19 cellular contexts compared by ENCODE assay signal in the genomic region with DNA sequence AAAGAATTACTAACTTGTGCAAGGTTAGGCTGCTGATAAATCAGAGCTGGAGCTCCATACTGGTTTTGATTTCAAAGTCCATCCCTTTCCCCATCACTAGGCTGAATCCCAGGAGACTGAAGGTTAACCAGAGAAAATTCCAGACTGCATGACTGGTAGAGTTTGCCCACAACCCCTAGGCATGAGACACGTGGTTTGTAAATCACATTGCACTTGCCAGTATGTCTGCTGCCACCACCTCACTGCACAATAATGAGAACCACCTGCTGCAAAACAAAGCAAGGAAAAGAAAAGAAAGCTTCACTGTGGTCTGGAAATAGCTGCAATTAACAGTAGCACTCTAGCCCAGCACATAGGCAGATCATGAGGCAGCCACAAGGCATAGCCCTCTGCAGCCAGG.
DNase-seq lines count a peak whose midpoint lies in the region; ATAC-seq, FAIRE-seq and TF ChIP-seq lines count a peak whose summit lies in the region.
"Had no signal": no experiment of that assay in that cellular context is flagged by ENCODE, and none has a peak within 500 bp of the region (broad histone marks: within the 10 kb centered on the region; RNA-seq: fewer than 3 reads in every experiment).

No MANE protein-coding gene starts in this region.

- peak in 2 of 3 experiments; percentile 22 to 77 for DNase-seq in NCI-H1417 (lab: John Stamatoyannopoulos, UW)
- no peak for DNase-seq in NCI-H1417 treated with DMSO at 0.1 percent for 48 hours (lab: John Stamatoyannopoulos, UW)
- peak; percentile 8 for DNase-seq in NCI-H748 treated with DMSO at 0.1 percent for 48 hours (lab: John Stamatoyannopoulos, UW)
- DNase-seq in fibroblast of mammary gland (ENCODE audit: low read depth): peak; percentile 71
- peak; percentile 12 for DNase-seq in urothelium cell line (ENCODE audit: low spot score)
- no peak for DNase-seq in CD1c-positive myeloid dendritic cell (ENCODE audit: extremely low spot score)
- no peak for DNase-seq in superior temporal gyrus (ENCODE audit: extremely low spot score)
- DNase-seq: 8988T, Caco-2, DMS53, KBM-7, NCI-H1048, NCI-H187 treated with DMSO at 0.1 percent for 48 hours, NCI-H2171, Peyer's patch, SHP77 had no signal

- no peak overlapping the region for H3K4me3 ChIP-seq in fibroblast of mammary gland (ENCODE audit: control insufficient read depth, low read depth, low read length)
- H3K4me3 ChIP-seq: Peyer's patch had no signal

- TF ChIP-seq CTCF in fibroblast of mammary gland (conservative IDR thresholded peaks at IDR 0.05; ENCODE audit: control insufficient read depth, insufficient read depth, low read depth, low read length): no peak

- no peak for ATAC-seq in HG03354 (IDR thresholded peaks at IDR 0.05; ENCODE audit: poor library complexity, severe bottlenecking, unreplicated experiment)

- no peak for FAIRE-seq in urothelium cell line (lab: Jason Lieb, UNC)
- FAIRE-seq: G401.6, H54 had no signal

Comparison
In these comparisons a context has a peak if more than half of its experiments do, and no peak if none do; other contexts are left out.
1. DNase-seq: peak in NCI-H1417 (2 of 3), NCI-H748 treated with DMSO at 0.1 percent for 48 hours (single experiment), fibroblast of mammary gland (single experiment) and urothelium cell line (single experiment); none in NCI-H1417 treated with DMSO at 0.1 percent for 48 hours (single experiment), CD1c-positive myeloid dendritic cell (single experiment) and superior temporal gyrus (single experiment).